In genomic region chr10:110076559-110077318, GRCh38 we compare ENCODE assay signal across 1 cellular context.
TF ChIP-seq lines count a peak whose summit lies in the region.

No MANE protein-coding gene starts in this region.

TF ChIP-seq in HepG2, 621 proteins besides CTCF, POLR2A, EP300 and RAD21 (continued from another document and continues in another):
- 0 out of 2 replicates have a peak, but pooled peaks have one; percentile 24 for TF ChIP-seq YEATS4 (CRISPR knock-in tag; IDR thresholded peaks at IDR 0.05; ENCODE audit: borderline replicate concordance)
- no peak for TF ChIP-seq ZNF564 (CRISPR knock-in tag; IDR thresholded peaks at IDR 0.05)
- no peak for TF ChIP-seq PRDM15 (CRISPR knock-in tag; IDR thresholded peaks at IDR 0.05)
- TF ChIP-seq ZNF674 (CRISPR knock-in tag; IDR thresholded peaks at IDR 0.05; ENCODE audit: low read depth): no peak
- TF ChIP-seq ZNF512 (CRISPR knock-in tag; IDR thresholded peaks at IDR 0.05): no peak
- TF ChIP-seq DR1 (CRISPR knock-in tag; IDR thresholded peaks at IDR 0.05): no peak
- no peak for TF ChIP-seq ZNF878 (CRISPR knock-in tag; IDR thresholded peaks at IDR 0.05)
- no peak for TF ChIP-seq ZBTB39 (CRISPR knock-in tag; IDR thresholded peaks at IDR 0.05)
- TF ChIP-seq ZNF549 (CRISPR knock-in tag; IDR thresholded peaks at IDR 0.05): no peak
- no peak for TF ChIP-seq MEF2D (CRISPR knock-in tag; IDR thresholded peaks at IDR 0.05)
- TF ChIP-seq ARHGAP35 (CRISPR knock-in tag; IDR thresholded peaks at IDR 0.05; ENCODE audit: borderline replicate concordance): no peak
- no peak for TF ChIP-seq PCBP1 (IDR thresholded peaks at IDR 0.05; ENCODE audit: borderline replicate concordance, low read depth, low read length)
- no peak for TF ChIP-seq POGZ (CRISPR knock-in tag; IDR thresholded peaks at IDR 0.05)
- TF ChIP-seq ZNF550 (CRISPR knock-in tag; IDR thresholded peaks at IDR 0.05; ENCODE audit: borderline replicate concordance): no peak
- TF ChIP-seq ZNF580 (CRISPR knock-in tag; IDR thresholded peaks at IDR 0.05; ENCODE audit: borderline replicate concordance, low read depth): no peak
- no peak for TF ChIP-seq ZSCAN22 (CRISPR knock-in tag; IDR thresholded peaks at IDR 0.05)
- no peak for TF ChIP-seq NKX3-1 (CRISPR knock-in tag; IDR thresholded peaks at IDR 0.05)
- no peak for TF ChIP-seq ZNF572 (CRISPR knock-in tag; IDR thresholded peaks at IDR 0.05)
- TF ChIP-seq FOXK1 (CRISPR knock-in tag; IDR thresholded peaks at IDR 0.05; ENCODE audit: borderline replicate concordance, low read depth): no peak
- no peak for TF ChIP-seq ZNF225 (CRISPR knock-in tag; IDR thresholded peaks at IDR 0.05)
- no peak for TF ChIP-seq PHF21A (CRISPR knock-in tag; IDR thresholded peaks at IDR 0.05)
- TF ChIP-seq ZSCAN12 (CRISPR knock-in tag; IDR thresholded peaks at IDR 0.05): no peak
- no peak for TF ChIP-seq JUN (CRISPR knock-in tag; IDR thresholded peaks at IDR 0.05)
- peak; percentile 94 for TF ChIP-seq CEBPG (CRISPR knock-in tag; IDR thresholded peaks at IDR 0.05)
- no peak for TF ChIP-seq MXD4 (CRISPR knock-in tag; IDR thresholded peaks at IDR 0.05)
- 0 out of 2 replicates have a peak, but pooled peaks have one; percentile 58 for TF ChIP-seq ZBTB43 (CRISPR knock-in tag; conservative IDR thresholded peaks at IDR 0.05)
- TF ChIP-seq ZNF737 (CRISPR knock-in tag; IDR thresholded peaks at IDR 0.05; ENCODE audit: borderline replicate concordance): no peak
- TF ChIP-seq ASH2L (IDR thresholded peaks at IDR 0.05; ENCODE audit: insufficient read length, low read depth, low read length): no peak
- no peak for TF ChIP-seq ZNF318 (CRISPR knock-in tag; IDR thresholded peaks at IDR 0.05)
- TF ChIP-seq GPBP1L1 (CRISPR knock-in tag; IDR thresholded peaks at IDR 0.05): no peak
- TF ChIP-seq TEF (CRISPR knock-in tag; IDR thresholded peaks at IDR 0.05): no peak
- TF ChIP-seq ZBTB21 (CRISPR knock-in tag; IDR thresholded peaks at IDR 0.05): no peak
- TF ChIP-seq MYC (CRISPR knock-in tag; IDR thresholded peaks at IDR 0.05; ENCODE audit: borderline replicate concordance): no peak
- no peak for TF ChIP-seq IRX3 (CRISPR knock-in tag; IDR thresholded peaks at IDR 0.05; ENCODE audit: borderline replicate concordance, low read depth)
- TF ChIP-seq CCDC6 (CRISPR knock-in tag; IDR thresholded peaks at IDR 0.05): no peak
- no peak for TF ChIP-seq ZNF749 (CRISPR knock-in tag; IDR thresholded peaks at IDR 0.05; ENCODE audit: borderline replicate concordance)
- TF ChIP-seq ZNF569 (CRISPR knock-in tag; IDR thresholded peaks at IDR 0.05; ENCODE audit: borderline replicate concordance): no peak
- no peak for TF ChIP-seq HHEX (CRISPR knock-in tag; IDR thresholded peaks at IDR 0.05)
- peak; percentile 36; the same call in 1 of the 2 replicates for TF ChIP-seq RXRA (CRISPR knock-in tag; IDR thresholded peaks at IDR 0.05)
- 0 out of 2 replicates have a peak, but pooled peaks have one; percentile 14 for TF ChIP-seq ZNF292 (CRISPR knock-in tag; IDR thresholded peaks at IDR 0.05; ENCODE audit: borderline replicate concordance, low read depth)
- no peak for TF ChIP-seq ZNF251 (CRISPR knock-in tag; IDR thresholded peaks at IDR 0.05)
- TF ChIP-seq DPF2 (CRISPR knock-in tag; IDR thresholded peaks at IDR 0.05; ENCODE audit: borderline replicate concordance, low read depth): no peak
- TF ChIP-seq ZNF678 (CRISPR knock-in tag; IDR thresholded peaks at IDR 0.05): no peak
- no peak for TF ChIP-seq SCMH1 (CRISPR knock-in tag; IDR thresholded peaks at IDR 0.05; ENCODE audit: borderline replicate concordance)
- TF ChIP-seq ZSCAN29 (CRISPR knock-in tag; conservative IDR thresholded peaks at IDR 0.05): 0 out of 2 replicates have a peak, but pooled peaks have one; percentile 24
- TF ChIP-seq HNF4A (CRISPR knock-in tag; IDR thresholded peaks at IDR 0.05): peak; percentile 72
- TF ChIP-seq ATAD3A (CRISPR knock-in tag; IDR thresholded peaks at IDR 0.05): no peak
- TF ChIP-seq MYPOP (CRISPR knock-in tag; IDR thresholded peaks at IDR 0.05): no peak
